Comparison of ENCODE assay signal across 25 cellular contexts in genomic region chr12:72256725-72257124, GRCh38. TPM values are rescaled to one million over a fixed set of nuclear protein-coding genes. Genes with fewer than 3 reads are reported as not detected.
"Had no signal": no experiment of that assay in that cellular context is flagged by ENCODE, and none has a peak within 500 bp of the region (broad histone marks: within the 10 kb centered on the region; RNA-seq: fewer than 3 reads in every experiment).

No MANE protein-coding gene starts in this region.

- ATAC-seq: Panc1, T-cell had no signal

- H3K27ac Mint-ChIP-seq: T-cell; T-helper 1 cell treated with Interleukin-12 subunit alpha and Interleukin-12 subunit beta and Interleukin-4 antibody, amounts not matched to agents 30 μg/mL and 1 μg/mL, for 36 hours had no signal

- H3K9me2 ChIP-seq: SK-N-SH had no signal

- H3K9me3 ChIP-seq: SK-N-SH had no signal

- H3K9me3 Mint-ChIP-seq: T-helper 1 cell treated with Interleukin-12 subunit alpha and Interleukin-12 subunit beta and Interleukin-4 antibody, amounts not matched to agents 30 μg/mL and 1 μg/mL, for 36 hours had no signal

- H3K27ac ChIP-seq: HL-60, RWPE1 had no signal

- H3K9ac ChIP-seq: SK-N-SH had no signal

- H3K4me3 Mint-ChIP-seq: T-cell; T-helper 1 cell treated with Interleukin-12 subunit alpha and Interleukin-12 subunit beta and Interleukin-4 antibody, amounts not matched to agents 30 μg/mL and 1 μg/mL, for 36 hours had no signal

- H3K4me1 Mint-ChIP-seq: T-cell had no signal

- H3K36me3 Mint-ChIP-seq: T-cell had no signal

- DNase-seq: KBM-7, MV-4-11, NCI-H1048, NCI-H1105, NCI-H1417, NCI-H1436 treated with DMSO at 0.1 percent for 48 hours, NCI-H1694, NCI-H187 treated with DMSO at 0.1 percent for 48 hours, NCI-H2029 treated with DMSO at 0.1 percent for 48 hours, NCI-H2227 treated with DMSO at 0.1 percent for 48 hours, NCI-H524 treated with DMSO at 0.1 percent for 48 hours, NCI-H69, NCI-H774, SHP77, SK-N-SH, SW 1271, T-cell had no signal

- H3K4me2 ChIP-seq: SK-N-SH had no signal

RNA-seq across cellular contexts. Expression of gene TRHDE, which starts 15.4 kb away (rescaled TPM):
- total RNA-seq: LHCN-M2, MCF 10A, NCI-H460, SK-MEL-5 had no signal
